ENCODE assay signal across 14 cellular contexts in the genomic region with DNA sequence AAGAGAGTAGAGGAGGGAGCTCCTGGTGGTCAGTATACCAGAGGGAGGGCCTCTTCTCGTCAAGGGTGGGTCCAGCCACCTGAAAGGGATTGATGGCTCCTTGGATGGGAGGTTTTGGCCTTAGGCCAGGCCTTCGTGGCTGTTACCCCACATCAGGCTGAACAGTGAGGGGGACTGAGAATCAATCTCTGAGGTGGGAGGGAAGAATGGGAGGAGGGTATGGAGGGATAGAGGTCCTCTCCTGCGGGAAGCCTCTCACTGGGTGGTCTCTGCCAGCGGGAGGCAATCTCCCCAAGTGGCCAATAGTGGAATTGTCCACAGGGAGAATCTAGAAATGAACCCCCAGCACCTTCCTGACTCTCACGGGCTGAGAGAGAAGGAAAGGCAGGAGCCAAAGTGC. TPM values are rescaled to one million over a fixed set of nuclear protein-coding genes. Genes with fewer than 3 reads are reported as not detected.
DNase-seq lines count a peak whose midpoint lies in the region; ATAC-seq, FAIRE-seq and TF ChIP-seq lines count a peak whose summit lies in the region.
"Had no signal": no experiment of that assay in that cellular context is flagged by ENCODE, and none has a peak within 500 bp of the region (broad histone marks: within the 10 kb centered on the region; RNA-seq: fewer than 3 reads in every experiment).

No MANE protein-coding gene starts in this region.

- no peaks in the 10 kb centered on the region for H3K4me1 ChIP-seq in DND-41 (ENCODE audit: insufficient read depth, low read length)
- H3K4me1 ChIP-seq in endothelial cell of umbilical vein (ENCODE audit: control insufficient read depth, extremely low read depth, insufficient read depth, low read length) = no peaks in the 10 kb centered on the region
- H3K4me1 ChIP-seq: uterus had no signal

- peaks cover 3% of the 10 kb centered on the region for H3K9me3 Mint-ChIP-seq in progenitor cell of endocrine pancreas (ENCODE audit: low read depth)

- TF ChIP-seq CTCF in DND-41 (IDR thresholded peaks at IDR 0.05; ENCODE audit: borderline replicate concordance, extremely low read depth, low read length, poor library complexity, severe bottlenecking) (peak; percentile 47), NB4 (IDR thresholded peaks at IDR 0.05; ENCODE audit: low read depth, low read length) (peak; percentile 31), endothelial cell of umbilical vein (IDR thresholded peaks at IDR 0.05; ENCODE audit: extremely low read depth in 1 of 2, insufficient read depth in 1 of 2, low read depth in 1 of 2, low read length in 2 of 2) (peak; percentile 18 to 19), progenitor cell of endocrine pancreas (IDR thresholded peaks at IDR 0.05; ENCODE audit: unreplicated experiment) (peak; percentile 45)

- ATAC-seq in DND-41 (ENCODE audit: insufficient read depth, low read depth) = 0 out of 3 replicates have a peak, but pooled peaks have one; percentile 42

- H3K4me3 ChIP-seq in DND-41 (ENCODE audit: low read depth in 1 of 2, low read length in 2 of 2) (no peak overlapping the region), NB4 (ENCODE audit: low read depth, low read length) (no peak overlapping the region), endothelial cell of umbilical vein (replicated peaks in 1 of 3; ENCODE audit: insufficient read depth in 1 of 3, low read depth in 1 of 3, low read length in 3 of 3) (no peak overlapping the region)
- H3K4me3 ChIP-seq: uterus had no signal

- H3K27me3 ChIP-seq in DND-41 (ENCODE audit: insufficient read depth, low read length, poor library complexity) = no peaks in the 10 kb centered on the region
- H3K27me3 ChIP-seq in endothelial cell of umbilical vein (ENCODE audit: control insufficient read depth in 2 of 2, insufficient read depth in 2 of 2, low read length in 2 of 2) = no peaks in the 10 kb centered on the region
- H3K27me3 ChIP-seq: uterus had no signal

- H3K27ac ChIP-seq in DND-41 (ENCODE audit: low read length) (no peak overlapping the region), endothelial cell of umbilical vein (ENCODE audit: insufficient read depth, low read depth, low read length) (no peak overlapping the region)
- H3K27ac ChIP-seq: uterus had no signal

- DNase-seq in DND-41 = no peak
- no peak for DNase-seq in NB4 (ENCODE audit: low read depth)
- no peak for DNase-seq in endothelial cell of umbilical vein (ENCODE audit: low read depth, low spot score)
- no peak for DNase-seq in progenitor cell of endocrine pancreas (ENCODE audit: low spot score, unreplicated experiment)
- no peak for DNase-seq in retina
- DNase-seq in RPMI8226 = no peak
- no peak for DNase-seq in KG1 (lab: John Stamatoyannopoulos, UW)
- no peak for DNase-seq in dermis blood vessel endothelial cell
- DNase-seq: effector memory CD4-positive, alpha-beta T cell; NCI-H1417 treated with DMSO at 0.1 percent for 48 hours; NCI-H82; uterus had no signal

- H3K9ac ChIP-seq in DND-41 (ENCODE audit: low read depth, low read length) (no peak overlapping the region), endothelial cell of umbilical vein (replicated peaks; ENCODE audit: extremely low read depth, insufficient read depth, low read length) (no peak overlapping the region)

- CTCF ChIA-PET in endothelial cell of umbilical vein (lab: Charles Lee) = interaction anchor here (0.6 kb wide), 1 partner anchor 158 kb away, joined by 3 read pairs; no protein-coding TSS in a partner anchor

- H3K4me2 ChIP-seq in DND-41 (ENCODE audit: insufficient read depth, low read length) (no peak overlapping the region), endothelial cell of umbilical vein (ENCODE audit: insufficient read depth, low read length) (no peak overlapping the region)

- H3K27me3 Mint-ChIP-seq in progenitor cell of endocrine pancreas = no peaks in the 10 kb centered on the region
- H3K27me3 Mint-ChIP-seq: activated naive CD8-positive, alpha-beta T cell had no signal

- POLR2A ChIA-PET in endothelial cell of umbilical vein (lab: Charles Lee) = no interaction called here

- intact Hi-C loops in endothelial cell of umbilical vein (cut with micrococcal nuclease) = no loop called here

- H3K79me2 ChIP-seq in DND-41 (ENCODE audit: insufficient read depth, low read length) = no peaks in the 10 kb centered on the region
- H3K79me2 ChIP-seq in endothelial cell of umbilical vein (ENCODE audit: control insufficient read depth, insufficient read depth, low read length) = no peaks in the 10 kb centered on the region

- dilution Hi-C loops in endothelial cell of umbilical vein (cut with MboI; ENCODE audit: extremely low pct_ligation_motif_present, low sequenced_read_pairs) = no loop called here

- H3K9me3 ChIP-seq in DND-41 (ENCODE audit: insufficient read depth, low read length, severe bottlenecking) (no peaks in the 10 kb centered on the region), endothelial cell of umbilical vein (replicated peaks; ENCODE audit: control insufficient read depth, insufficient read depth, low read length) (no peaks in the 10 kb centered on the region)
- H3K9me3 ChIP-seq: uterus had no signal

- no peaks in the 10 kb centered on the region for H3K9me1 ChIP-seq in endothelial cell of umbilical vein (replicated peaks; ENCODE audit: control insufficient read depth, extremely low read depth, insufficient read depth, low read length)

- H3K36me3 ChIP-seq in DND-41 (ENCODE audit: insufficient read depth, low read length) = no peaks in the 10 kb centered on the region
- no peaks in the 10 kb centered on the region for H3K36me3 ChIP-seq in endothelial cell of umbilical vein (ENCODE audit: control insufficient read depth in 2 of 2, extremely low read depth in 1 of 2, insufficient read depth in 2 of 2, low read length in 2 of 2)
- H3K36me3 ChIP-seq: uterus had no signal

- peak; percentile 8 for FAIRE-seq in endothelial cell of umbilical vein (lab: Jason Lieb, UNC)
- FAIRE-seq: GM18507 had no signal

- no peaks in the 10 kb centered on the region for H3K36me3 Mint-ChIP-seq in progenitor cell of endocrine pancreas (ENCODE audit: insufficient read depth)
- H3K36me3 Mint-ChIP-seq: activated naive CD8-positive, alpha-beta T cell had no signal

- no peak overlapping the region for H3K4me3 Mint-ChIP-seq in progenitor cell of endocrine pancreas (ENCODE audit: low read depth)
- H3K4me3 Mint-ChIP-seq: activated naive CD8-positive, alpha-beta T cell had no signal

- H4K20me1 ChIP-seq in DND-41 (ENCODE audit: insufficient read depth, low read length) (no peaks in the 10 kb centered on the region), endothelial cell of umbilical vein (replicated peaks; ENCODE audit: control insufficient read depth, extremely low read depth, insufficient read depth, low read length) (no peaks in the 10 kb centered on the region)

- H3K27ac Mint-ChIP-seq in progenitor cell of endocrine pancreas = no peak overlapping the region
- H3K27ac Mint-ChIP-seq: activated naive CD8-positive, alpha-beta T cell had no signal

- no peaks in the 10 kb centered on the region for H3K4me1 Mint-ChIP-seq in progenitor cell of endocrine pancreas (ENCODE audit: low read depth)

- BruUV-seq in endothelial cell of umbilical vein (replicated peaks; lab: Mats Ljungman, UMichigan) = no TSS peak

- H2AFZ ChIP-seq in DND-41 (ENCODE audit: low read depth, low read length) (no peak overlapping the region), endothelial cell of umbilical vein (ENCODE audit: low read depth, low read length) (no peak overlapping the region)

- TF ChIP-seq POLR2A in NB4 (IDR thresholded peaks at IDR 0.05; ENCODE audit: extremely low read depth, insufficient read length) = no peak
- TF ChIP-seq POLR2A in endothelial cell of umbilical vein (IDR thresholded peaks at IDR 0.05; ENCODE audit: low read depth, low read length) = no peak

TF ChIP-seq in endothelial cell of umbilical vein, 7 proteins besides CTCF, POLR2A, EP300 and RAD21:
- TF ChIP-seq MYC (IDR thresholded peaks at IDR 0.05; ENCODE audit: low read depth, low read length) (no peak), POLR2AphosphoS5 (IDR thresholded peaks at IDR 0.05; ENCODE audit: insufficient read depth, low read depth, low read length) (no peak), EZH2 (IDR thresholded peaks at IDR 0.05; ENCODE audit: borderline replicate concordance, low read depth, low read length, severe bottlenecking) (no peak), FOS (IDR thresholded peaks at IDR 0.05; ENCODE audit: borderline replicate concordance, insufficient read depth, low read length) (no peak), JUN (IDR thresholded peaks at IDR 0.05; ENCODE audit: borderline replicate concordance, insufficient read depth, insufficient read length, low read depth) (no peak), GATA2 (IDR thresholded peaks at IDR 0.05; ENCODE audit: insufficient read depth, insufficient read length, low read depth, low read length) (no peak)
- TF ChIP-seq, protein P1, sequence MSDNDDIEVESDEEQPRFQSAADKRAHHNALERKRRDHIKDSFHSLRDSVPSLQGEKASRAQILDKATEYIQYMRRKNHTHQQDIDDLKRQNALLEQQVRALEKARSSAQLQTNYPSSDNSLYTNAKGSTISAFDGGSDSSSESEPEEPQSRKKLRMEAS (IDR thresholded peaks at IDR 0.05; ENCODE audit: insufficient read depth, insufficient read length) = no peak

RNA-seq across cellular contexts. Expression of a gene that starts 53.5 kb away (rescaled TPM):
- total RNA-seq in endothelial cell of umbilical vein (0.27 and 0.28 TPM in 2 replicates), progenitor cell of endocrine pancreas (3.0 and 3.8 TPM in 2 replicates), dermis blood vessel endothelial cell (under 0.01 and 0.05 TPM in 2 replicates)
- polyA plus RNA-seq in endothelial cell of umbilical vein = 0.03 and 0.04 TPM in 2 replicates
- 0.03 TPM in 2 replicates for polyA plus RNA-seq in endothelial cell of umbilical vein (2011; cell fraction: cytosol; rRNA removed)
- 0.10 and 0.17 TPM in 2 replicates for polyA plus RNA-seq in endothelial cell of umbilical vein (2011; cell fraction: nucleus; rRNA removed)
- polyA plus RNA-seq in endothelial cell of umbilical vein (2012) = 0.05 and 0.08 TPM in 2 replicates
- 0.11 and 0.12 TPM in 2 replicates for polyA minus RNA-seq in endothelial cell of umbilical vein
- polyA minus RNA-seq in endothelial cell of umbilical vein (2011; cell fraction: cytosol; rRNA and poly(A)+ RNA removed) = 0.41 TPM
- 0.14 and 0.19 TPM in 2 replicates for polyA minus RNA-seq in endothelial cell of umbilical vein (2011; cell fraction: nucleus; rRNA and poly(A)+ RNA removed)
